Comparison of ENCODE assay signal across 21 cellular contexts in genomic region chr5:72237879-72238278, GRCh38.
"Had no signal": no experiment of that assay in that cellular context is flagged by ENCODE, and none has a peak within 500 bp of the region (broad histone marks: within the 10 kb centered on the region; RNA-seq: fewer than 3 reads in every experiment).

No MANE protein-coding gene starts in this region.

- H3K36me3 ChIP-seq: colonic mucosa, right lobe of liver had no signal

- H3K27me3 Mint-ChIP-seq: memory B cell; natural killer cell treated with Interleukin-12 subunit alpha and Interleukin-12 subunit beta and Interleukin-15 and Interleukin-18, amount 100 ng/mL, for 72 hours; stimulated activated memory B cell treated with anti-CD40 and anti-IgM and Interleukin-4, amounts not matched to agents 10 μg/mL and 1 μg/mL and 100 μg/mL, for 72 hours; stimulated activated naive CD8-positive, alpha-beta T cell treated with anti-CD3 and anti-CD28 coated beads, Interleukin-15, Interleukin-2, amounts not matched to agents 100 ng/mL and 50 ng/mL, for 24 hours had no signal

- H3K4me1 ChIP-seq: colonic mucosa, lower lobe of right lung, right lobe of liver had no signal

- H3K9me3 ChIP-seq: colonic mucosa, heart right ventricle, left ventricle myocardium inferior, lower lobe of right lung, psoas muscle, right lobe of liver, spleen, tibial artery had no signal

- H3K27ac Mint-ChIP-seq: memory B cell; mesothelial cell of epicardium; natural killer cell treated with Interleukin-12 subunit alpha and Interleukin-12 subunit beta and Interleukin-15 and Interleukin-18, amount 100 ng/mL, for 72 hours; stimulated activated memory B cell treated with anti-CD40 and anti-IgM and Interleukin-4, amounts not matched to agents 10 μg/mL and 1 μg/mL and 100 μg/mL, for 72 hours; stimulated activated naive CD8-positive, alpha-beta T cell treated with anti-CD3 and anti-CD28 coated beads, Interleukin-15, Interleukin-2, amounts not matched to agents 100 ng/mL and 50 ng/mL, for 24 hours had no signal

- ATAC-seq: heart right ventricle; left cardiac atrium; lower lobe of right lung; natural killer cell treated with Interleukin-12 subunit alpha and Interleukin-12 subunit beta and Interleukin-15 and Interleukin-18, amount 100 ng/mL, for 72 hours; psoas muscle; right lobe of liver; stimulated activated memory B cell treated with anti-CD40 and anti-IgM and Interleukin-4, amounts not matched to agents 10 μg/mL and 1 μg/mL and 100 μg/mL, for 72 hours had no signal

- H3K27ac ChIP-seq: colonic mucosa, heart right ventricle, left ventricle myocardium inferior, lower lobe of right lung, psoas muscle, right lobe of liver, spleen, tibial artery had no signal

- DNase-seq: cerebellar nuclear complex; colonic mucosa; dermis blood vessel endothelial cell; heart right ventricle; kidney; left cardiac atrium; left ventricle myocardium inferior; lower lobe of right lung; psoas muscle; retina; right lobe of liver; spleen; stimulated activated CD4-positive, alpha-beta T cell treated with anti-CD3 and anti-CD28 coated beads, Interleukin-15, amount 100 ng/mL, for 24 hours; stimulated activated CD4-positive, alpha-beta T cell treated with anti-CD3 and anti-CD28 coated beads, Interleukin-1b, Interleukin-23, amount 100 ng/mL, for 48 hours; stimulated activated CD4-positive, alpha-beta T cell treated with anti-CD3 and anti-CD28 coated beads, Interleukin-4, amount 100 ng/mL, for 24 hours; tibial artery had no signal

- H3K4me3 ChIP-seq: colonic mucosa, heart right ventricle, left ventricle myocardium inferior, lower lobe of right lung, psoas muscle, right lobe of liver, spleen, tibial artery had no signal

- H3K9me3 Mint-ChIP-seq: memory B cell; mesothelial cell of epicardium; natural killer cell treated with Interleukin-12 subunit alpha and Interleukin-12 subunit beta and Interleukin-15 and Interleukin-18, amount 100 ng/mL, for 72 hours; stimulated activated memory B cell treated with anti-CD40 and anti-IgM and Interleukin-4, amounts not matched to agents 10 μg/mL and 1 μg/mL and 100 μg/mL, for 72 hours; stimulated activated naive CD8-positive, alpha-beta T cell treated with anti-CD3 and anti-CD28 coated beads, Interleukin-15, Interleukin-2, amounts not matched to agents 100 ng/mL and 50 ng/mL, for 24 hours had no signal

- H3K4me3 Mint-ChIP-seq: memory B cell; mesothelial cell of epicardium; natural killer cell treated with Interleukin-12 subunit alpha and Interleukin-12 subunit beta and Interleukin-15 and Interleukin-18, amount 100 ng/mL, for 72 hours; stimulated activated memory B cell treated with anti-CD40 and anti-IgM and Interleukin-4, amounts not matched to agents 10 μg/mL and 1 μg/mL and 100 μg/mL, for 72 hours; stimulated activated naive CD8-positive, alpha-beta T cell treated with anti-CD3 and anti-CD28 coated beads, Interleukin-15, Interleukin-2, amounts not matched to agents 100 ng/mL and 50 ng/mL, for 24 hours had no signal

- H3K27me3 ChIP-seq: colonic mucosa, heart right ventricle, right lobe of liver, spleen, tibial artery had no signal
